1 cellular context compared by ENCODE assay signal in the genomic region with DNA sequence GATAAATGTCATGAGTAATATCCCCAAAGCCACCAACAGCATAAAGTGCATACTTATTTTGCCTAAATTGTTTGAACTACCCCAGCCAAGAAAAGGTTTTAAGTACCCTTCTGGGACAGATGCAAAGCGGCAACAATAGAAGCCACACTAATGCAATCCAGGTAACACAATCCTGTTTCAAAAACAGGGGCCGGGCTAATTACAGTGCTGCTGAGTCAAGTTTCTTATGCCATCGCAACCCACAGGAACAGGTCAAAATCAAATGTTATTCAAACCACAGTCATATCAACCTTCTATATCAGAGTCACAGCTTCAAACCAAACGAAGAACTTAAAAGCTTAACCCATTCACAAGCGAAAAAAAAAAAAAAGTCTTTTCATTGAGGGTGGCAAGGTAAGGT.
TF ChIP-seq lines count a peak whose summit lies in the region.

No MANE protein-coding gene starts in this region.

TF ChIP-seq in HepG2, 621 proteins besides CTCF, POLR2A, EP300 and RAD21 (continued from another document):
- TF ChIP-seq, protein P1, sequence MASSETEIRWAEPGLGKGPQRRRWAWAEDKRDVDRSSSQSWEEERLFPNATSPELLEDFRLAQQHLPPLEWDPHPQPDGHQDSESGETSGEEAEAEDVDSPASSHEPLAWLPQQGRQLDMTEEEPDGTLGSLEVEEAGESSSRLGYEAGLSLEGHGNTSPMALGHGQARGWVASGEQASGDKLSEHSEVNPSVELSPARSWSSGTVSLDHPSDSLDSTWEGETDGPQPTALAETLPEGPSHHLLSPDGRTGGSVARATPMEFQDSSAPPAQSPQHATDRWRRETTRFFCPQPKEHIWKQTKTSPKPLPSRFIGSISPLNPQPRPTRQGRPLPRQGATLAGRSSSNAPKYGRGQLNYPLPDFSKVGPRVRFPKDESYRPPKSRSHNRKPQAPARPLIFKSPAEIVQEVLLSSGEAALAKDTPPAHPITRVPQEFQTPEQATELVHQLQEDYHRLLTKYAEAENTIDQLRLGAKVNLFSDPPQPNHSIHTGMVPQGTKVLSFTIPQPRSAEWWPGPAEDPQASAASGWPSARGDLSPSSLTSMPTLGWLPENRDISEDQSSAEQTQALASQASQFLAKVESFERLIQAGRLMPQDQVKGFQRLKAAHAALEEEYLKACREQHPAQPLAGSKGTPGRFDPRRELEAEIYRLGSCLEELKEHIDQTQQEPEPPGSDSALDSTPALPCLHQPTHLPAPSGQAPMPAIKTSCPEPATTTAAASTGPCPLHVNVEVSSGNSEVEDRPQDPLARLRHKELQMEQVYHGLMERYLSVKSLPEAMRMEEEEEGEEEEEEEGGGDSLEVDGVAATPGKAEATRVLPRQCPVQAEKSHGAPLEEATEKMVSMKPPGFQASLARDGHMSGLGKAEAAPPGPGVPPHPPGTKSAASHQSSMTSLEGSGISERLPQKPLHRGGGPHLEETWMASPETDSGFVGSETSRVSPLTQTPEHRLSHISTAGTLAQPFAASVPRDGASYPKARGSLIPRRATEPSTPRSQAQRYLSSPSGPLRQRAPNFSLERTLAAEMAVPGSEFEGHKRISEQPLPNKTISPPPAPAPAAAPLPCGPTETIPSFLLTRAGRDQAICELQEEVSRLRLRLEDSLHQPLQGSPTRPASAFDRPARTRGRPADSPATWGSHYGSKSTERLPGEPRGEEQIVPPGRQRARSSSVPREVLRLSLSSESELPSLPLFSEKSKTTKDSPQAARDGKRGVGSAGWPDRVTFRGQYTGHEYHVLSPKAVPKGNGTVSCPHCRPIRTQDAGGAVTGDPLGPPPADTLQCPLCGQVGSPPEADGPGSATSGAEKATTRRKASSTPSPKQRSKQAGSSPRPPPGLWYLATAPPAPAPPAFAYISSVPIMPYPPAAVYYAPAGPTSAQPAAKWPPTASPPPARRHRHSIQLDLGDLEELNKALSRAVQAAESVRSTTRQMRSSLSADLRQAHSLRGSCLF (CRISPR knock-in tag; IDR thresholded peaks at IDR 0.05; ENCODE audit: borderline replicate concordance): no peak
- TF ChIP-seq, protein P2, sequence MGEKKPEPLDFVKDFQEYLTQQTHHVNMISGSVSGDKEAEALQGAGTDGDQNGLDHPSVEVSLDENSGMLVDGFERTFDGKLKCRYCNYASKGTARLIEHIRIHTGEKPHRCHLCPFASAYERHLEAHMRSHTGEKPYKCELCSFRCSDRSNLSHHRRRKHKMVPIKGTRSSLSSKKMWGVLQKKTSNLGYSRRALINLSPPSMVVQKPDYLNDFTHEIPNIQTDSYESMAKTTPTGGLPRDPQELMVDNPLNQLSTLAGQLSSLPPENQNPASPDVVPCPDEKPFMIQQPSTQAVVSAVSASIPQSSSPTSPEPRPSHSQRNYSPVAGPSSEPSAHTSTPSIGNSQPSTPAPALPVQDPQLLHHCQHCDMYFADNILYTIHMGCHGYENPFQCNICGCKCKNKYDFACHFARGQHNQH (CRISPR knock-in tag; IDR thresholded peaks at IDR 0.05): no peak
- TF ChIP-seq TP53 (CRISPR knock-in tag; conservative IDR thresholded peaks at IDR 0.05): no peak
- no peak for TF ChIP-seq ZNF629 (CRISPR knock-in tag; conservative IDR thresholded peaks at IDR 0.05)
- TF ChIP-seq ASH2L (IDR thresholded peaks at IDR 0.05; ENCODE audit: insufficient read length, low read depth, low read length): no peak
- no peak for TF ChIP-seq ZNF672 (CRISPR knock-in tag; IDR thresholded peaks at IDR 0.05)
